Comparison of ENCODE assay signal across 8 cellular contexts in the genomic region with DNA sequence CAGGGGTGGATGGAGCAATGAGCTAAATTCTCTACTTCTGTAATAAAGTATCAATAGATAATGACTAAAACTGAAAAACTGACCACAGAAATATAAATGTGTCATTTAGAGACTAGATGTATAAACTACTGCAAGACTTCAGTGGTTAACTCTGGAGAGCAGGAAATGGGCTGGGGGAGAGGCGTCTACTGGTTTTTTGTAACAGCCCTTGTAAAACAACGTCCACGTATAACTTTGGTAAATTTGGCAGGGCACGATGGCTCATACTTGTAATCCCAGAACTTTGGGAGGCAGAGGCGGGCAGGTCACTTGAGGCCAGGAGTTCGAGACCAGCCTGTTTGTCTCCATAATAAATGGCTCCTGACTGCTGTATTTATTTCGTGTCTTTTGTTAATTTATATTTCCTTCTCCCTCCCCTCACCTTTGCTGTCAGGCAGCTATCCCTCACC. TPM values are rescaled to one million over a fixed set of nuclear protein-coding genes. Genes with fewer than 3 reads are reported as not detected.
A peak's percentile ranks its signal among the peaks of the same experiment; 100 is the strongest.
DNase-seq lines count a peak whose midpoint lies in the region; ATAC-seq and TF ChIP-seq lines count a peak whose summit lies in the region.

No MANE protein-coding gene starts in this region.

- H3K27ac Mint-ChIP-seq in activated T-helper 2 cell treated with anti-CD3 and anti-CD28 coated beads, Interferon-gamma antibody, Interleukin-2, Interleukin-4, amounts not matched to agents 10 μg/mL and 5 μg/mL and 100 μg/mL, durations not matched to agents 14 hours and 24 hours and 36 hours, result peak overlapping the region; percentile 93

- WGBS in smooth muscle cell (ENCODE audit: low lambda C conversion rate), result 65% methylated on average over 7 of the region's 7 CpGs

- H4K20me1 ChIP-seq in smooth muscle cell (ENCODE audit: low read depth), result peaks cover 16% of the 10 kb centered on the region

- H2AFZ ChIP-seq in smooth muscle cell (ENCODE audit: low read depth), result no peak overlapping the region

- intact Hi-C loops in activated T-helper 2 cell treated with anti-CD3 and anti-CD28 coated beads, Interferon-gamma antibody, Interleukin-2, Interleukin-4, amounts not matched to agents 10 μg/mL and 5 μg/mL and 100 μg/mL, durations not matched to agents 14 hours and 24 hours and 36 hours (cut with micrococcal nuclease), result loop anchor here (1.0 kb wide), 4 partner anchors 10 to 384 kb away; no protein-coding TSS in a partner anchor

- no peaks in the 10 kb centered on the region for H3K27me3 ChIP-seq in smooth muscle cell (ENCODE audit: low read depth)

- no peaks in the 10 kb centered on the region for H3K4me1 ChIP-seq in smooth muscle cell (ENCODE audit: low read depth)

- H3K9ac ChIP-seq in smooth muscle cell (ENCODE audit: low read depth), result no peak overlapping the region

- H3K27ac ChIP-seq in smooth muscle cell (ENCODE audit: low read depth), result no peak overlapping the region

- H3K4me1 Mint-ChIP-seq in activated T-helper 2 cell treated with anti-CD3 and anti-CD28 coated beads, Interferon-gamma antibody, Interleukin-2, Interleukin-4, amounts not matched to agents 10 μg/mL and 5 μg/mL and 100 μg/mL, durations not matched to agents 14 hours and 24 hours and 36 hours (ENCODE audit: low read depth), result peaks cover 75% of the 10 kb centered on the region

- peaks cover 37% of the 10 kb centered on the region for H3K79me2 ChIP-seq in smooth muscle cell (ENCODE audit: low read depth)

- TF ChIP-seq CTCF in smooth muscle cell (IDR thresholded peaks at IDR 0.05; ENCODE audit: borderline replicate concordance, insufficient read depth, poor library complexity, severe bottlenecking), result no peak

- H3K9me3 ChIP-seq in smooth muscle cell (replicated peaks; ENCODE audit: low read depth), result no peaks in the 10 kb centered on the region

- H3K4me2 ChIP-seq in smooth muscle cell, result no peak overlapping the region

- no peaks in the 10 kb centered on the region for H3F3A ChIP-seq in smooth muscle cell (ENCODE audit: low read depth)

- peak; percentile 37 for DNase-seq in GDM1 (lab: John Stamatoyannopoulos, UW)
- DNase-seq in KG1 (lab: John Stamatoyannopoulos, UW), result peak; percentile 35
- DNase-seq in activated T-helper 2 cell treated with anti-CD3 and anti-CD28 coated beads, Interferon-gamma antibody, Interleukin-2, Interleukin-4, amounts not matched to agents 10 μg/mL and 5 μg/mL and 100 μg/mL, durations not matched to agents 14 hours and 24 hours and 36 hours (ENCODE audit: low spot score), result peak; percentile 66
- peak; percentile 55 for DNase-seq in stimulated activated naive CD8-positive, alpha-beta T cell treated with anti-CD3 and anti-CD28 coated beads, Interleukin-15, Interleukin-2, amounts not matched to agents 100 U/mL and 50 U/mL, for 24 hours
- no peak for DNase-seq in Ammon's horn (ENCODE audit: low spot score)
- no peak for DNase-seq in NCI-H1417 treated with DMSO at 0.1 percent for 48 hours (lab: John Stamatoyannopoulos, UW)
- DNase-seq in smooth muscle cell (lab: John Stamatoyannopoulos, UW; ENCODE audit: unreplicated experiment), result no peak

- no peaks in the 10 kb centered on the region for H3K36me3 ChIP-seq in smooth muscle cell (ENCODE audit: low read depth)

- H3K4me3 ChIP-seq in smooth muscle cell, result no peak overlapping the region

- H3K36me3 Mint-ChIP-seq in activated T-helper 2 cell treated with anti-CD3 and anti-CD28 coated beads, Interferon-gamma antibody, Interleukin-2, Interleukin-4, amounts not matched to agents 10 μg/mL and 5 μg/mL and 100 μg/mL, durations not matched to agents 14 hours and 24 hours and 36 hours (ENCODE audit: low read depth), result peaks cover 64% of the 10 kb centered on the region

- peak overlapping the region; percentile 59 for H3K4me3 Mint-ChIP-seq in activated T-helper 2 cell treated with anti-CD3 and anti-CD28 coated beads, Interferon-gamma antibody, Interleukin-2, Interleukin-4, amounts not matched to agents 10 μg/mL and 5 μg/mL and 100 μg/mL, durations not matched to agents 14 hours and 24 hours and 36 hours (ENCODE audit: low read depth)

- peaks cover 20% of the 10 kb centered on the region for H3K9me3 Mint-ChIP-seq in activated T-helper 2 cell treated with anti-CD3 and anti-CD28 coated beads, Interferon-gamma antibody, Interleukin-2, Interleukin-4, amounts not matched to agents 10 μg/mL and 5 μg/mL and 100 μg/mL, durations not matched to agents 14 hours and 24 hours and 36 hours

- ATAC-seq in GM21528 (IDR thresholded peaks at IDR 0.05; ENCODE audit: low FRiP score, unreplicated experiment), result peak; percentile 52
- peak; percentile 61 for ATAC-seq in stimulated activated naive CD8-positive, alpha-beta T cell treated with anti-CD3 and anti-CD28 coated beads, Interleukin-15, Interleukin-2, amounts not matched to agents 100 U/mL and 50 U/mL, for 24 hours

- no peaks in the 10 kb centered on the region for H3K27me3 Mint-ChIP-seq in activated T-helper 2 cell treated with anti-CD3 and anti-CD28 coated beads, Interferon-gamma antibody, Interleukin-2, Interleukin-4, amounts not matched to agents 10 μg/mL and 5 μg/mL and 100 μg/mL, durations not matched to agents 14 hours and 24 hours and 36 hours (ENCODE audit: low read depth)

RNA-seq across cellular contexts. Expression of a gene that starts 12.5 kb away (rescaled TPM):
- 72.3 and 74.4 TPM in 2 replicates for total RNA-seq in activated T-helper 2 cell treated with anti-CD3 and anti-CD28 coated beads, Interferon-gamma antibody, Interleukin-2, Interleukin-4, amounts not matched to agents 10 μg/mL and 5 μg/mL and 100 μg/mL, durations not matched to agents 14 hours and 24 hours and 36 hours
- total RNA-seq in smooth muscle cell, result 14.6 and 18.0 TPM in 2 replicates
- polyA plus RNA-seq in smooth muscle cell, result 15.6 and 16.6 TPM in 2 replicates

RNA-seq across cellular contexts. Expression of a gene that starts 41.8 kb away (rescaled TPM):
- total RNA-seq in activated T-helper 2 cell treated with anti-CD3 and anti-CD28 coated beads, Interferon-gamma antibody, Interleukin-2, Interleukin-4, amounts not matched to agents 10 μg/mL and 5 μg/mL and 100 μg/mL, durations not matched to agents 14 hours and 24 hours and 36 hours, result 9.5 and 12.3 TPM in 2 replicates
- 14.6 and 32.2 TPM in 2 replicates for total RNA-seq in smooth muscle cell
- polyA plus RNA-seq in smooth muscle cell, result 18.4 and 25.0 TPM in 2 replicates

RNA-seq across cellular contexts. Expression of a gene that starts 41.9 kb away (rescaled TPM):
- 19.7 and 21.0 TPM in 2 replicates for total RNA-seq in activated T-helper 2 cell treated with anti-CD3 and anti-CD28 coated beads, Interferon-gamma antibody, Interleukin-2, Interleukin-4, amounts not matched to agents 10 μg/mL and 5 μg/mL and 100 μg/mL, durations not matched to agents 14 hours and 24 hours and 36 hours
- total RNA-seq in smooth muscle cell, result 12.9 and 18.8 TPM in 2 replicates
- polyA plus RNA-seq in smooth muscle cell, result 10.4 and 11.1 TPM in 2 replicates

Comparison
In these comparisons a context has a peak if more than half of its experiments do, and no peak if none do; other contexts are left out.
1. DNase-seq: peak in GDM1 (single experiment), KG1 (single experiment), activated T-helper 2 cell treated with anti-CD3 and anti-CD28 coated beads, Interferon-gamma antibody, Interleukin-2, Interleukin-4, amounts not matched to agents 10 μg/mL and 5 μg/mL and 100 μg/mL, durations not matched to agents 14 hours and 24 hours and 36 hours (single experiment) and stimulated activated naive CD8-positive, alpha-beta T cell treated with anti-CD3 and anti-CD28 coated beads, Interleukin-15, Interleukin-2, amounts not matched to agents 100 U/mL and 50 U/mL, for 24 hours (single experiment); none in Ammon's horn (single experiment), NCI-H1417 treated with DMSO at 0.1 percent for 48 hours (single experiment) and smooth muscle cell (single experiment).